Comparison of ENCODE assay signal across 15 cellular contexts in the genomic region with DNA sequence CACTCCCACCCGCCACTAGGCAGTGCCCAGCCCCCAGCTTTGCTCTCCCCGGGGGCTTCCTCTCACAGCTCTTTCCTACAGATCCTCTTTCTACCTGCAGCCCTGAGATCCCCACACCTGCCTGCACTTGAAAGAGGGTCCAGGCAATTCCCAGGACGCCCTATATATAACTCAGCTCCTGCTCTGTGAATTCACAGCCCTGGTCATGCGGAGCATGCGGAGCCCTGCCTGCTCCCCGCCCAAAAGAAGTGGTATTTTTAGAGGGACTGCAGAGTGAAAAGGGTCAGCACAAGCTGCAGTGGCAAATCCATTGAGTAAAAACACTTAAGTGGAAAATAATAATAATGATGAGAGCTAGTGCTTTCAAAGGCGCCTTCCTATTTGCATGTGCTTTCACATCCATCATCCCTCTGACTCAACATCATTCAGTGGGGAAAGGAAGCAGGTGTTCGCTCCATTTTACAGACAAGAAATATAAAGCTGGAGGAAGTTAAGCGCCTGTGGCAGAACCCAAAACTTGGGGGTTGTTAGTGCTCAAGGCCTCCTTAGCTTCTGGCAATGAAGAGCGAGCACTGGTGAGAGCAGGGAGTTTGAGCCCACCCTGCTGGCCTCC.
DNase-seq lines count a peak whose midpoint lies in the region; ATAC-seq and TF ChIP-seq lines count a peak whose summit lies in the region.
"Had no signal": no experiment of that assay in that cellular context is flagged by ENCODE, and none has a peak within 500 bp of the region (broad histone marks: within the 10 kb centered on the region; RNA-seq: fewer than 3 reads in every experiment).

No MANE protein-coding gene starts in this region.

- H3K27ac Mint-ChIP-seq in activated naive CD8-positive, alpha-beta T cell treated with anti-CD3 and anti-CD28 coated beads, Interleukin-2, amount 50 U/mL, for 24 hours = peak overlapping the region; percentile 64
- H3K27ac Mint-ChIP-seq: WTC11 had no signal

- H3K9me3 ChIP-seq in breast epithelium = no peaks in the 10 kb centered on the region
- H3K9me3 ChIP-seq: tibial nerve had no signal

- no peaks in the 10 kb centered on the region for H3K27me3 ChIP-seq in breast epithelium
- H3K27me3 ChIP-seq: cardiac muscle cell, tibial nerve had no signal

- peaks cover 46% of the 10 kb centered on the region for H3K4me1 Mint-ChIP-seq in activated naive CD8-positive, alpha-beta T cell treated with anti-CD3 and anti-CD28 coated beads, Interleukin-2, amount 50 U/mL, for 24 hours

- no peak overlapping the region for H3K27ac ChIP-seq in breast epithelium
- H3K27ac ChIP-seq: C4-2B, cardiac muscle cell, tibial nerve had no signal

- DNase-seq in DMS79 treated with DMSO at 0.1 percent for 48 hours (lab: John Stamatoyannopoulos, UW) (peak; percentile 47), DMS79 (lab: John Stamatoyannopoulos, UW) (no peak), GM12865 (ENCODE audit: low read depth) (peak; percentile 44), NCI-H187 (lab: John Stamatoyannopoulos, UW) (peak; percentile 30 to 37), HCEC 1CT (no peak), DMS 273 treated with DMSO at 0.1 percent for 48 hours (lab: John Stamatoyannopoulos, UW) (no peak), breast epithelium (ENCODE audit: low spot score in 2 of 2) (no peak)
- no peak for DNase-seq in activated naive CD8-positive, alpha-beta T cell treated with anti-CD3 and anti-CD28 coated beads, Interleukin-2, amount 50 U/mL, for 24 hours
- DNase-seq: 8988T; effector CD4-positive, alpha-beta T cell; H7 had no signal

- no peaks in the 10 kb centered on the region for H3K36me3 ChIP-seq in breast epithelium
- H3K36me3 ChIP-seq: cardiac muscle cell, tibial nerve had no signal

- no peak for TF ChIP-seq POLR2A in breast epithelium (IDR thresholded peaks at IDR 0.05)

- peak; percentile 7 for ATAC-seq in activated naive CD8-positive, alpha-beta T cell treated with anti-CD3 and anti-CD28 coated beads, Interleukin-2, amount 50 U/mL, for 24 hours

- intact Hi-C loops in breast epithelium (cut with DNase I; ENCODE audit: low total_unique reads) = no loop called here

- H3K36me3 Mint-ChIP-seq in activated naive CD8-positive, alpha-beta T cell treated with anti-CD3 and anti-CD28 coated beads, Interleukin-2, amount 50 U/mL, for 24 hours (ENCODE audit: low read depth) = no peaks in the 10 kb centered on the region
- H3K36me3 Mint-ChIP-seq: WTC11 had no signal

- H3K4me3 Mint-ChIP-seq in activated naive CD8-positive, alpha-beta T cell treated with anti-CD3 and anti-CD28 coated beads, Interleukin-2, amount 50 U/mL, for 24 hours = no peak overlapping the region
- H3K4me3 Mint-ChIP-seq: WTC11 had no signal

- no peaks in the 10 kb centered on the region for H3K27me3 Mint-ChIP-seq in activated naive CD8-positive, alpha-beta T cell treated with anti-CD3 and anti-CD28 coated beads, Interleukin-2, amount 50 U/mL, for 24 hours

- TF ChIP-seq CTCF in GM12865 (IDR thresholded peaks at IDR 0.05; ENCODE audit: insufficient read depth, low read depth, low read length, missing control alignments) (no peak), breast epithelium (IDR thresholded peaks at IDR 0.05) (no peak)

- no peaks in the 10 kb centered on the region for H3K9me3 Mint-ChIP-seq in activated naive CD8-positive, alpha-beta T cell treated with anti-CD3 and anti-CD28 coated beads, Interleukin-2, amount 50 U/mL, for 24 hours
- H3K9me3 Mint-ChIP-seq: WTC11 had no signal

- H3K4me1 ChIP-seq in breast epithelium = no peaks in the 10 kb centered on the region
- H3K4me1 ChIP-seq: tibial nerve had no signal

- H3K4me3 ChIP-seq in GM12865 (ENCODE audit: low read depth, low read length) (no peak overlapping the region), breast epithelium (no peak overlapping the region)
- H3K4me3 ChIP-seq: cardiac muscle cell, tibial nerve had no signal

Comparison
In these comparisons a context has a peak if more than half of its experiments do, and no peak if none do; other contexts are left out.
1. DNase-seq: peak in DMS79 treated with DMSO at 0.1 percent for 48 hours (single experiment), GM12865 (single experiment) and NCI-H187 (2 of 2); none in DMS79 (single experiment), activated naive CD8-positive, alpha-beta T cell treated with anti-CD3 and anti-CD28 coated beads, Interleukin-2, amount 50 U/mL, for 24 hours (single experiment), HCEC 1CT (single experiment), DMS 273 treated with DMSO at 0.1 percent for 48 hours (single experiment) and breast epithelium (0 of 2).